ENCODE assay signal across 2 cellular contexts in the genomic region with DNA sequence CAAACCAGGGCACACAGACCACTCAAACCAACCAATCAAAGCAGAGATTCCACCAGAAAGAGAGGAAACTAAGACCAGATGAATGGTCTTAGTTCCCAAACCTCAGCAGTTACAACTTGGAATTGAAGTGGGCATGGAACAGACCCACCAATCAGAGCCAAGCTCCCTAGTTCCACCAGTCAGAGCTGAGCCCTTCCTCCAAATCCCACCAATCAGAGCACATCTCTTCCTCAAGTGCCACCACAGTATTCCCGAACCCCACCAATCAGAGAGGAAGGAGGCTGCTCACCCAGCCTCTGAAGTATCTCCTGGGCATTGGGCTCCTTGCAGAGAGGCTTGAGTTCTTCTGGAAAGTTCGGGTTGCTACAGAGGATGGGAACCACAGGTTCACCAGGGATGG.
A peak's percentile ranks its signal among the peaks of the same experiment; 100 is the strongest.
TF ChIP-seq lines count a peak whose summit lies in the region.

No MANE protein-coding gene starts in this region.

TF ChIP-seq in IMR-90, 13 proteins besides CTCF, POLR2A, EP300 and RAD21:
- TF ChIP-seq FOS (IDR thresholded peaks at IDR 0.05; ENCODE audit: low read depth, low read length), result no peak
- no peak for TF ChIP-seq BHLHE40 (IDR thresholded peaks at IDR 0.05; ENCODE audit: low read depth, low read length)
- no peak for TF ChIP-seq CHD1 (IDR thresholded peaks at IDR 0.05; ENCODE audit: low read depth, low read length)
- TF ChIP-seq MXI1 (IDR thresholded peaks at IDR 0.05; ENCODE audit: borderline replicate concordance, low read depth, low read length), result no peak
- TF ChIP-seq MAZ (IDR thresholded peaks at IDR 0.05; ENCODE audit: borderline replicate concordance, low read depth, low read length), result no peak
- no peak for TF ChIP-seq CEBPB (IDR thresholded peaks at IDR 0.05; ENCODE audit: low read depth, low read length)
TF ChIP-seq in IMR-90: peak in this region for 0.

TF ChIP-seq in K562, 482 proteins besides CTCF, POLR2A, EP300 and RAD21:
- peak; percentile 37 for TF ChIP-seq NFYB (IDR thresholded peaks at IDR 0.05; ENCODE audit: extremely low read depth, insufficient read length)
- no peak for TF ChIP-seq RBM14 (IDR thresholded peaks at IDR 0.05; ENCODE audit: borderline replicate concordance, insufficient read depth, low read depth, low read length)
TF ChIP-seq in K562: peak in this region for 1.
